ENCODE assay signal across 28 cellular contexts in genomic region chr4:137375111-137375850, GRCh38.
DNase-seq lines count a peak whose midpoint lies in the region; ATAC-seq and TF ChIP-seq lines count a peak whose summit lies in the region.
"Had no signal": no experiment of that assay in that cellular context is flagged by ENCODE, and none has a peak within 500 bp of the region (broad histone marks: within the 10 kb centered on the region; RNA-seq: fewer than 3 reads in every experiment).

No MANE protein-coding gene starts in this region.

- H3K27ac ChIP-seq in left ventricle myocardium inferior (replicated peaks) (no peak overlapping the region), psoas muscle (peak overlapping the region; percentile 2), aorta (ENCODE audit: low read depth in 1 of 2, low read length in 2 of 2) (no peak overlapping the region), neural progenitor cell (no peak overlapping the region)
- H3K27ac ChIP-seq: BLaER1, ovary, SJSA1, VCaP had no signal

- H3K9ac ChIP-seq in neural progenitor cell: no peak overlapping the region
- H3K9ac ChIP-seq: BLaER1 had no signal

- DNase-seq in left ventricle myocardium superior (no peak), left ventricle myocardium inferior (no peak), fibroblast of mammary gland (ENCODE audit: low read depth) (peak; percentile 37), psoas muscle (no peak), aorta (no peak), immature natural killer cell (no peak), ACHN (no peak), neural progenitor cell (ENCODE audit: low spot score) (no peak)
- DNase-seq: 8988T; activated CD4-positive, alpha-beta T cell treated with anti-CD3 and anti-CD28 coated beads for 48 hours; activated naive CD4-positive, alpha-beta T cell treated with Interleukin-2 at 50 U/mL for 16 hours; activated T-cell treated with anti-CD3 and anti-CD28 coated beads, Interleukin-2, amount 50 U/mL, for 48 hours; amniotic stem cell; COR-L47; dermis blood vessel endothelial cell; head of caudate nucleus; left colon; mesendoderm; naive B cell; NCI-H1105; NCI-H1930; NCI-H2227 treated with DMSO at 0.1 percent for 48 hours; ovary; T-helper 17 cell had no signal

- H3K4me1 ChIP-seq in left ventricle myocardium inferior (no peaks in the 10 kb centered on the region), psoas muscle (no peaks in the 10 kb centered on the region), aorta (ENCODE audit: control insufficient read depth in 1 of 2, insufficient read depth in 2 of 2, low read length in 2 of 2) (peaks cover 3 to 6% of the 10 kb centered on the region in 2 donors), neural progenitor cell (no peaks in the 10 kb centered on the region)
- H3K4me1 ChIP-seq: BLaER1, right atrium auricular region had no signal

- no peak overlapping the region for H3K4me3 Mint-ChIP-seq in immature natural killer cell
- H3K4me3 Mint-ChIP-seq in neural progenitor cell: no peak overlapping the region
- H3K4me3 Mint-ChIP-seq: naive B cell, T-helper 17 cell had no signal

- H3F3A ChIP-seq in neural progenitor cell (ENCODE audit: low read depth): no peaks in the 10 kb centered on the region

- H3K79me2 ChIP-seq in neural progenitor cell (ENCODE audit: low read depth): no peaks in the 10 kb centered on the region

- H2AFZ ChIP-seq in neural progenitor cell (replicated peaks): no peak overlapping the region

- 48 to 57% (median 51%) methylated on average over 2 of the region's 2 CpGs for WGBS in psoas muscle, 3 donors
- 2 to 7% methylated on average over 2 of the region's 2 CpGs for WGBS in aorta, 2 donors

- H3K4me3 ChIP-seq in left ventricle myocardium inferior (no peak overlapping the region), fibroblast of mammary gland (ENCODE audit: control insufficient read depth, low read depth, low read length) (no peak overlapping the region), psoas muscle (no peak overlapping the region), aorta (ENCODE audit: low read length in 2 of 2) (peak overlapping the region in 1 of 2 donors; percentile 20), neural progenitor cell (no peak overlapping the region)
- H3K4me3 ChIP-seq: BLaER1, ovary, right atrium auricular region, SJSA1 had no signal

- H3K36me3 Mint-ChIP-seq in immature natural killer cell: no peaks in the 10 kb centered on the region
- H3K36me3 Mint-ChIP-seq in neural progenitor cell: no peaks in the 10 kb centered on the region
- H3K36me3 Mint-ChIP-seq: naive B cell had no signal

- no peak overlapping the region for H3K27ac Mint-ChIP-seq in immature natural killer cell
- no peak overlapping the region for H3K27ac Mint-ChIP-seq in neural progenitor cell
- H3K27ac Mint-ChIP-seq: naive B cell, T-helper 17 cell had no signal

- H4K20me1 ChIP-seq in neural progenitor cell (ENCODE audit: low read depth): no peaks in the 10 kb centered on the region
- H4K20me1 ChIP-seq: BLaER1 had no signal

- H3K27me3 ChIP-seq in left ventricle myocardium inferior (ENCODE audit: low read depth): no peaks in the 10 kb centered on the region
- no peaks in the 10 kb centered on the region for H3K27me3 ChIP-seq in psoas muscle (ENCODE audit: insufficient read depth in 3 of 3, low read length in 2 of 3)
- H3K27me3 ChIP-seq in aorta (ENCODE audit: control insufficient read depth in 1 of 2, insufficient read depth in 2 of 2, low read length in 1 of 2): no peaks in the 10 kb centered on the region
- H3K27me3 ChIP-seq in neural progenitor cell: no peaks in the 10 kb centered on the region
- H3K27me3 ChIP-seq: BLaER1, ovary, right atrium auricular region, SJSA1 had no signal

- H3K4me1 Mint-ChIP-seq in immature natural killer cell: no peaks in the 10 kb centered on the region
- peaks cover 3% of the 10 kb centered on the region for H3K4me1 Mint-ChIP-seq in neural progenitor cell
- H3K4me1 Mint-ChIP-seq: naive B cell, T-helper 17 cell had no signal

- ATAC-seq in left ventricle myocardium superior (peak; percentile 55), psoas muscle (no peak), aorta (ENCODE audit: low FRiP score) (peak; percentile 77)
- ATAC-seq: left colon, T-helper 17 cell had no signal

- H3K36me3 ChIP-seq in left ventricle myocardium inferior: no peaks in the 10 kb centered on the region
- no peaks in the 10 kb centered on the region for H3K36me3 ChIP-seq in psoas muscle (ENCODE audit: insufficient read depth in 1 of 2, low read depth in 1 of 2)
- H3K36me3 ChIP-seq in aorta (ENCODE audit: control insufficient read depth in 1 of 2, insufficient read depth in 2 of 2, low read length in 1 of 2): no peaks in the 10 kb centered on the region
- no peaks in the 10 kb centered on the region for H3K36me3 ChIP-seq in neural progenitor cell
- H3K36me3 ChIP-seq: BLaER1, ovary, right atrium auricular region, SJSA1 had no signal

- intact Hi-C loops in left ventricle myocardium superior (cut with micrococcal nuclease): no loop called here
- intact Hi-C loops in left ventricle myocardium inferior (cut with micrococcal nuclease): no loop called here
- intact Hi-C loops in psoas muscle (cut with DNase I): no loop called here
- intact Hi-C loops in aorta (cut with DNase I): loop anchor here (5.0 to 10.0 kb wide), 3 partner anchors 110 to 157 kb away; partner anchors contain the start of gene PCDH18 (in 1 of the 2)

- in situ Hi-C loops in ACHN (cut with HindIII; ENCODE audit: low pct_ligation_motif_present, low pct_unique_long_range_greater_than_20kb, low sequenced_read_pairs): no loop called here

- H3K27me3 Mint-ChIP-seq in immature natural killer cell (ENCODE audit: low read depth in 3 of 3): peaks cover 0 to 3% (median 0%) of the 10 kb centered on the region in 3 donors
- peaks cover 2% of the 10 kb centered on the region for H3K27me3 Mint-ChIP-seq in neural progenitor cell (ENCODE audit: insufficient read depth, low read depth)
- H3K27me3 Mint-ChIP-seq: naive B cell, T-helper 17 cell had no signal

- no peaks in the 10 kb centered on the region for H3K9me3 ChIP-seq in left ventricle myocardium inferior (replicated peaks)
- H3K9me3 ChIP-seq in psoas muscle: no peaks in the 10 kb centered on the region
- no peaks in the 10 kb centered on the region for H3K9me3 ChIP-seq in aorta (ENCODE audit: control insufficient read depth, low read length)
- no peaks in the 10 kb centered on the region for H3K9me3 ChIP-seq in neural progenitor cell (ENCODE audit: low read depth)
- H3K9me3 ChIP-seq: BLaER1, ovary, right atrium auricular region, SJSA1 had no signal

- H3K9me3 Mint-ChIP-seq in immature natural killer cell (peaks cover 8 to 44% (median 21%) of the 10 kb centered on the region in 6 donors), neural progenitor cell (no peaks in the 10 kb centered on the region)

- no peak overlapping the region for H3K4me2 ChIP-seq in neural progenitor cell
- H3K4me2 ChIP-seq: BLaER1 had no signal

- no peak for TF ChIP-seq CTCF in left ventricle myocardium inferior (IDR thresholded peaks at IDR 0.05; ENCODE audit: borderline replicate concordance)
- TF ChIP-seq CTCF in fibroblast of mammary gland (conservative IDR thresholded peaks at IDR 0.05; ENCODE audit: control insufficient read depth, insufficient read depth, low read depth, low read length): no peak
- no peak for TF ChIP-seq CTCF in psoas muscle (IDR thresholded peaks at IDR 0.05)
- TF ChIP-seq CTCF in neural progenitor cell (IDR thresholded peaks at IDR 0.05): no peak

Comparison
In these comparisons a context has a peak if more than half of its experiments do, and no peak if none do; other contexts are left out.
1. ATAC-seq: peak in left ventricle myocardium superior (single experiment) and aorta (single experiment); none in psoas muscle (0 of 4).
2. intact Hi-C loops: an anchor here in aorta (5.0 to 10.0 kb wide); none called in left ventricle myocardium superior, left ventricle myocardium inferior and psoas muscle.